ENCODE assay signal across 22 cellular contexts in the genomic region with DNA sequence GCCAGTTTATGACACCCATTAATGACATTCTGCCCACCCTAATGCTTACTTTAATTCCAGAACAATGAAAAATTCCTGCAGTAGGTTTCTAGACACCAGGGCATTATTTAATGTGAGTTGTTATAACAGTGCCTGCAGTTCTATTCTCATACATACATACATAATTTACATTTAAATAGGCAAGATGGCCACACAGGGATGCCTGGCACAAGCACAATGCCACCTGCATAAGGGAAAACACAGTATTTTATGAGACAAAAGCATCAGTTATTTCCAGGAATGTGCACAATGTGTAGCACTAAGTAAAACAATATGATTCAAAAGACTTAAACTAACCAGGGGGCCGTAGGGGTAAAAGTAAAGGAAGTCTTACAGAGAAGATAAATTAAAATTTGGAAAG.
"Had no signal": no experiment of that assay in that cellular context is flagged by ENCODE, and none has a peak within 500 bp of the region (broad histone marks: within the 10 kb centered on the region; RNA-seq: fewer than 3 reads in every experiment).

No MANE protein-coding gene starts in this region.

- FAIRE-seq: K562, RCC 7860 had no signal

- H3K9me3 ChIP-seq: SK-N-SH had no signal

- H3K27ac ChIP-seq: KMS-11 had no signal

- H3K9me2 ChIP-seq: SK-N-SH had no signal

- H3K4me3 Mint-ChIP-seq: IgD-negative memory B cell had no signal

- H3K36me3 Mint-ChIP-seq: IgD-negative memory B cell had no signal

- H3K4me3 ChIP-seq: K562 had no signal

- H3K27ac Mint-ChIP-seq: IgD-negative memory B cell had no signal

- H3K4me2 ChIP-seq: KMS-11, SK-N-SH had no signal

- H3K9ac ChIP-seq: KMS-11, SK-N-SH had no signal

- H3K27me3 Mint-ChIP-seq: IgD-negative memory B cell had no signal

- DNase-seq: Kasumi-1, MM.1S, NCI-H1092 treated with DMSO at 0.1 percent for 48 hours, NCI-H1436, NCI-H187, NCI-H2029, NCI-H2081 treated with DMSO at 0.1 percent for 48 hours, NCI-H2171, NCI-H226, NCI-H446, NCI-H510A, NCI-H524 treated with DMSO at 0.1 percent for 48 hours, NCI-H69, NCI-H774, RPMI8226, SHP77, SK-N-SH, SW 1271 had no signal
